Comparison of ENCODE assay signal across 15 cellular contexts in the genomic region with DNA sequence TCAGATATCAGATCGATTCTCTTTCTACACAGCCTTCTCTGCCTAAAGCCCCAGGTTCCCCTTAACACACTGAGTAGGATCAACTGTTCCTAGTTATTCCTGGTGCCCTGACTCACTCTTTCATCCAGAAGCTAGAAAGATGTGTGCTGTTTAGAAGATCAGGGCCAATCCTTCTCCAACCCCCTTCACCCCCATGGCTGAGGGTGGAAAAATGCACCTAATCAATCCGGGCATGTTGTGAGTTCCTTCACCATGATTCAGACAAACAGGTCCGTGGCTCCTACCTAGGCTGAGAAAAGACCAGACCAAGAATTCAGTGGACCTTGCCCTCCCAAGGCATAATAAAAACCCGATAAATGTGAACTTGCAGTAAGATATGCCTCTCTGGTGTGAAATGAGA.
"Had no signal": no experiment of that assay in that cellular context is flagged by ENCODE, and none has a peak within 500 bp of the region (broad histone marks: within the 10 kb centered on the region; RNA-seq: fewer than 3 reads in every experiment).

No MANE protein-coding gene starts in this region.

- H3K4me3 Mint-ChIP-seq: activated naive CD8-positive, alpha-beta T cell treated with anti-CD3 and anti-CD28 coated beads, Interleukin-2, amount 50 U/mL, for 24 hours; activated T-helper 1 cell treated with anti-CD3 and anti-CD28 coated beads, Interleukin-12 subunit alpha, Interleukin-12 subunit beta, Interleukin-2, Interleukin-4 antibody, amounts not matched to agents 30 ng/mL and 10 ng/mL and 1 ng/mL, durations not matched to agents 14 hours and 24 hours and 36 hours had no signal

- H3K4me2 ChIP-seq: SK-N-SH, smooth muscle cell had no signal

- ATAC-seq: activated naive CD8-positive, alpha-beta T cell treated with anti-CD3 and anti-CD28 coated beads, Interleukin-2, amount 50 U/mL, for 24 hours; left lobe of liver; right cardiac atrium had no signal

- H3K79me2 ChIP-seq: parathyroid adenoma had no signal

- DNase-seq: activated CD4-positive, alpha-beta T cell treated with anti-CD3 and anti-CD28 coated beads for 48 hours; activated naive CD4-positive, alpha-beta T cell treated with Interleukin-2 at 50 U/mL for 16 hours; activated naive CD8-positive, alpha-beta T cell treated with anti-CD3 and anti-CD28 coated beads, Interleukin-2, amount 50 U/mL, for 24 hours; central memory CD4-positive, alpha-beta T cell; cortex of kidney; effector memory CD4-positive, alpha-beta T cell; mesenchymal stem cell; right cardiac atrium; SK-N-SH had no signal

- H3K27ac ChIP-seq: epithelial cell of prostate, parathyroid adenoma, tibial nerve had no signal

- H2AFZ ChIP-seq: parathyroid adenoma had no signal

- H3K4me3 ChIP-seq: smooth muscle cell, tibial nerve had no signal

- H3K9ac ChIP-seq: parathyroid adenoma, SK-N-SH had no signal

- H3K9me3 ChIP-seq: SK-N-SH, tibial nerve had no signal

- H3K27me3 Mint-ChIP-seq: activated naive CD8-positive, alpha-beta T cell treated with anti-CD3 and anti-CD28 coated beads, Interleukin-2, amount 50 U/mL, for 24 hours had no signal

- H3K36me3 ChIP-seq: tibial nerve had no signal

- H3K27me3 ChIP-seq: tibial nerve had no signal

- H3K9me3 Mint-ChIP-seq: activated naive CD8-positive, alpha-beta T cell treated with anti-CD3 and anti-CD28 coated beads, Interleukin-2, amount 50 U/mL, for 24 hours; activated T-helper 1 cell treated with anti-CD3 and anti-CD28 coated beads, Interleukin-12 subunit alpha, Interleukin-12 subunit beta, Interleukin-2, Interleukin-4 antibody, amounts not matched to agents 30 ng/mL and 10 ng/mL and 1 ng/mL, durations not matched to agents 14 hours and 24 hours and 36 hours had no signal

- H3K4me1 ChIP-seq: parathyroid adenoma had no signal

- H3K27ac Mint-ChIP-seq: activated naive CD8-positive, alpha-beta T cell treated with anti-CD3 and anti-CD28 coated beads, Interleukin-2, amount 50 U/mL, for 24 hours; activated T-helper 1 cell treated with anti-CD3 and anti-CD28 coated beads, Interleukin-12 subunit alpha, Interleukin-12 subunit beta, Interleukin-2, Interleukin-4 antibody, amounts not matched to agents 30 ng/mL and 10 ng/mL and 1 ng/mL, durations not matched to agents 14 hours and 24 hours and 36 hours had no signal
